ENCODE assay signal across 9 cellular contexts in genomic region chr13:19148561-19148960, GRCh38. TPM values are rescaled to one million over a fixed set of nuclear protein-coding genes. Genes with fewer than 3 reads are reported as not detected.
"Had no signal": no experiment of that assay in that cellular context is flagged by ENCODE, and none has a peak within 500 bp of the region (broad histone marks: within the 10 kb centered on the region; RNA-seq: fewer than 3 reads in every experiment).

No MANE protein-coding gene starts in this region.

- H3K4me3 ChIP-seq: GM12878 had no signal

- DNase-seq: GDM1, GF-D8 had no signal

- FAIRE-seq: G401.6, GM12878, GM12891, GM12892, GM18507, GM19239 had no signal

- ATAC-seq: GM12878 had no signal

RNA-seq across cellular contexts. Expression of gene TUBA3C, which starts 33.1 kb away (rescaled TPM):
- total RNA-seq: G401, GM12878 had no signal
